17 cellular contexts compared by ENCODE assay signal in genomic region chr4:5931526-5931925, GRCh38. TPM values are rescaled to one million over a fixed set of nuclear protein-coding genes. Genes with fewer than 3 reads are reported as not detected.
"Had no signal": no experiment of that assay in that cellular context is flagged by ENCODE, and none has a peak within 500 bp of the region (broad histone marks: within the 10 kb centered on the region; RNA-seq: fewer than 3 reads in every experiment).

No MANE protein-coding gene starts in this region.

- H3K4me2 ChIP-seq: hepatocyte had no signal

- H3K4me1 ChIP-seq: foreskin keratinocyte, pancreas had no signal

- H3K9me3 Mint-ChIP-seq: natural killer cell, neural crest cell had no signal

- DNase-seq: dermis blood vessel endothelial cell; erythroblast; foreskin keratinocyte; mammary epithelial cell; natural killer cell; occipital lobe; pancreas; right cardiac atrium; small intestine; stimulated activated CD4-positive, alpha-beta T cell treated with anti-CD3 and anti-CD28 coated beads, Interleukin-12 subunit alpha, Interleukin-12 subunit beta, amount 100 ng/mL, for 4 hours; stimulated activated naive CD4-positive, alpha-beta T cell; trophoblast cell had no signal

- H3K79me2 ChIP-seq: hepatocyte had no signal

- H3K9me3 ChIP-seq: pancreas had no signal

- H3K27ac Mint-ChIP-seq: natural killer cell, progenitor cell of endocrine pancreas had no signal

- H3K27ac ChIP-seq: foreskin keratinocyte, hepatocyte, pancreas had no signal

- H3K4me3 Mint-ChIP-seq: natural killer cell, neural crest cell had no signal

- H3K27me3 ChIP-seq: foreskin keratinocyte, pancreas had no signal

- H3K4me1 Mint-ChIP-seq: natural killer cell had no signal

- H2AFZ ChIP-seq: hepatocyte had no signal

- ATAC-seq: foreskin keratinocyte, left lobe of liver, natural killer cell, right cardiac atrium had no signal

- H3K36me3 Mint-ChIP-seq: natural killer cell had no signal

- H3K36me3 ChIP-seq: pancreas had no signal

- H3K4me3 ChIP-seq: hepatocyte, pancreas had no signal

RNA-seq across cellular contexts. Expression of gene CRMP1, which starts 38.6 kb away (rescaled TPM):
- total RNA-seq: endothelial cell of umbilical vein, foreskin keratinocyte, natural killer cell had no signal
- polyA plus RNA-seq: foreskin keratinocyte had no signal
